ENCODE assay signal across 1 cellular context in genomic region chr9:133508046-133508445, GRCh38.
TF ChIP-seq lines count a peak whose summit lies in the region.

No MANE protein-coding gene starts in this region.

TF ChIP-seq in A549, 52 proteins besides CTCF, POLR2A, EP300 and RAD21:
- TF ChIP-seq ZFP36 (IDR thresholded peaks at IDR 0.05; ENCODE audit: borderline replicate concordance, partially characterized antibody) (peak; percentile 13), MYC (IDR thresholded peaks at IDR 0.05; ENCODE audit: borderline replicate concordance, low read length) (no peak)
